In the genomic region with DNA sequence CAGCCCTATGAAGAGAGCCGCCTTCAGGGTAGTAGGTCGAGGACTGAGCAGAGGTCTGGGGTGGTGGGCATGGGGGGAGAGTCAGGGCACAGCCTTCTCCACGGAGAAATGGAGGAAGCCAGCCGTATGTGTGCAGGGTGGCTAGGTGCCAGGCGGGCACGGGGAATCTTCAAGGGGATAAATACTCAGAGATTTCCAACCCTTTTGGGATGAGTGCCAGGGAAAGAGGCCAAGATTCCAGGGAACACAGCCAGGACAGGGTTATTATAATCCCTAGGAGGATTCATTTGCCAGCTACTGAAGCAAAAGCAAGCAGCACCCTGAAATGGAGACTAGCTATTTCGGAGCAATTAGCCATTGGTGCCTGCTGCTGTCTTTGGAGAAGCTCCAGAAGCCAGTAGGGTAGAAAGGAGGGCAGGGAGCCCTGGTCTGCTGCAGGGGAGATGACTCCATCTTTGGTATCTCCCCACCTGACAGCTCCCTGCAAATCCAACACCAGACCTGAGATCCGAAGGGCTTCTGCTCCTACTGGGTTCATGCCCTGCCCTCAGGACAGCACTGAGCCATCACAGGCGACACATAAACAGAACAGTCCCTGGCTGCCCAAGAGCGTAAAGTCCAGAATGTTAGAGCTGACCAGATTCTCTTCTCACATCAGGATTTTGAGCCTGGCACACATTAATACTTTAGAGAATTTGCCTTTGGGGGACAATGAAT, we compare ENCODE assay signal across 11 cellular contexts.
DNase-seq lines count a peak whose midpoint lies in the region; ATAC-seq, FAIRE-seq and TF ChIP-seq lines count a peak whose summit lies in the region.
"Had no signal": no experiment of that assay in that cellular context is flagged by ENCODE, and none has a peak within 500 bp of the region (broad histone marks: within the 10 kb centered on the region; RNA-seq: fewer than 3 reads in every experiment).

No MANE protein-coding gene starts in this region.

- ATAC-seq in HG03097 (IDR thresholded peaks at IDR 0.05; ENCODE audit: low FRiP score, unreplicated experiment) (no peak), HG03095 (IDR thresholded peaks at IDR 0.05; ENCODE audit: unreplicated experiment) (no peak)

- no peak overlapping the region for H3K4me3 Mint-ChIP-seq in chondrocyte (ENCODE audit: unreplicated experiment)
- H3K4me3 Mint-ChIP-seq: activated T-helper 1 cell treated with anti-CD3 and anti-CD28 coated beads, Interleukin-12 subunit alpha, Interleukin-12 subunit beta, Interleukin-2, Interleukin-4 antibody, amounts not matched to agents 30 ng/mL and 10 ng/mL and 1 ng/mL, durations not matched to agents 14 hours and 24 hours and 36 hours had no signal

- TF ChIP-seq CTCF in chondrocyte (IDR thresholded peaks at IDR 0.05), result no peak
- TF ChIP-seq CTCF in D721Med (IDR thresholded peaks at IDR 0.05; ENCODE audit: insufficient read depth, missing control alignments), result no peak

- no peaks in the 10 kb centered on the region for H3K9me3 Mint-ChIP-seq in chondrocyte (ENCODE audit: low read depth)
- H3K9me3 Mint-ChIP-seq: activated T-helper 1 cell treated with anti-CD3 and anti-CD28 coated beads, Interleukin-12 subunit alpha, Interleukin-12 subunit beta, Interleukin-2, Interleukin-4 antibody, amounts not matched to agents 30 ng/mL and 10 ng/mL and 1 ng/mL, durations not matched to agents 14 hours and 24 hours and 36 hours had no signal

- peak overlapping the region; percentile 27 for H3K27ac Mint-ChIP-seq in chondrocyte (ENCODE audit: unreplicated experiment)
- H3K27ac Mint-ChIP-seq: activated T-helper 1 cell treated with anti-CD3 and anti-CD28 coated beads, Interleukin-12 subunit alpha, Interleukin-12 subunit beta, Interleukin-2, Interleukin-4 antibody, amounts not matched to agents 30 ng/mL and 10 ng/mL and 1 ng/mL, durations not matched to agents 14 hours and 24 hours and 36 hours had no signal

- H3K36me3 Mint-ChIP-seq in chondrocyte (ENCODE audit: low read depth), result no peaks in the 10 kb centered on the region

- peaks cover 9% of the 10 kb centered on the region for H3K4me1 Mint-ChIP-seq in chondrocyte (ENCODE audit: low read depth)

- H3K27me3 Mint-ChIP-seq in chondrocyte (ENCODE audit: low read depth), result peaks cover 59% of the 10 kb centered on the region

- no peak for FAIRE-seq in D721Med (lab: Jason Lieb, UNC)

- DNase-seq in Ammon's horn (ENCODE audit: low spot score) (peak; percentile 31), NCI-H2029 (lab: John Stamatoyannopoulos, UW) (peak; percentile 79), chondrocyte (ENCODE audit: low spot score) (no peak), middle frontal gyrus (ENCODE audit: extremely low spot score, low spot score) (peak; percentile 46), D721Med (ENCODE audit: insufficient read length, low spot score) (no peak)
- no peak for DNase-seq in activated CD4-positive, alpha-beta T cell treated with anti-CD3 and anti-CD28 coated beads, Interleukin-2, amount 50 U/mL, for 48 hours
- DNase-seq: esophagus squamous epithelium; stimulated activated CD8-positive, alpha-beta memory T cell treated with anti-CD3 and anti-CD28 coated beads, Interleukin-4, amount 100 ng/mL, for 48 hours had no signal

Comparison
In these comparisons a context has a peak if more than half of its experiments do, and no peak if none do; other contexts are left out.
1. DNase-seq: peak in Ammon's horn (single experiment), NCI-H2029 (single experiment) and middle frontal gyrus (single experiment); none in chondrocyte (single experiment), D721Med (single experiment) and activated CD4-positive, alpha-beta T cell treated with anti-CD3 and anti-CD28 coated beads, Interleukin-2, amount 50 U/mL, for 48 hours (0 of 2).